28 cellular contexts compared by ENCODE assay signal in the genomic region with DNA sequence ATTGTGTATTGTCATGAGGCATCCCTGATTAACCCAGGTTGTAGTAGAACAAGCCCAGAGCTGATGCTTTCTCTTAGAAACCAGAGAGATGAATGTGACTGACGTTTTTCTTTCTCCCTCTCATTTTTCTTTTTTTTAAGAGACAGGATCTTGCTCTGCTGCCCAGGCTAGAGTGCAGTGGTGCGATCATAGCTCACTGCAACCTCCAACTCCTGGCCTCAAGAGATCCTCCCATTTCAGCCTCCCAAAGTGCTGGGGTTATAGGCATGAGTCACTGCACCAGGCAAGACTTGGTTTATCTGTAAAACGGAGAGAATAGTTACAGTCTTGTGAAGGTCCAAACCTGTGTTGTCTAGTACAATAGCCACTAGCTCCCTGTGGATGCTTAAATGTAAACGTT.
"Had no signal": no experiment of that assay in that cellular context is flagged by ENCODE, and none has a peak within 500 bp of the region (broad histone marks: within the 10 kb centered on the region; RNA-seq: fewer than 3 reads in every experiment).

No MANE protein-coding gene starts in this region.

- FAIRE-seq: keratinocyte, pancreas, small intestine had no signal

- H3K27me3 ChIP-seq: pancreas, sigmoid colon, spleen, suprapubic skin, tibial artery, uterus had no signal

- H3K27ac Mint-ChIP-seq: natural killer cell treated with Interleukin-12 subunit alpha and Interleukin-12 subunit beta and Interleukin-15 and Interleukin-18, amount 100 ng/mL, for 72 hours; stimulated activated effector memory CD8-positive, alpha-beta T cell treated with anti-CD3 and anti-CD28 coated beads, Interleukin-12 subunit alpha, Interleukin-12 subunit beta, amount 100 ng/mL, for 72 hours had no signal

- H3K9me3 ChIP-seq: left lung, mucosa of descending colon, pancreas, prostate gland, sigmoid colon, spleen, suprapubic skin, thoracic aorta, tibial artery, uterus had no signal

- DNase-seq: hippocampal formation; kidney glomerular epithelial cell; left colon; left lung; midbrain; mucosa of descending colon; naive thymus-derived CD4-positive, alpha-beta T cell; nucleus accumbens; pancreas; posterior cingulate gyrus; retina; right cardiac atrium; sigmoid colon; small intestine; spleen; stimulated activated CD4-positive, alpha-beta T cell treated with anti-CD3 and anti-CD28 coated beads, Interleukin-4, amount 100 ng/mL, for 24 hours; stimulated activated naive CD4-positive, alpha-beta T cell; tibial artery; trophoblast cell; uterus had no signal

- H3K36me3 ChIP-seq: left lung, pancreas, prostate gland, sigmoid colon, spleen, suprapubic skin, thoracic aorta, tibial artery, uterus had no signal

- H3K4me1 ChIP-seq: uterus had no signal

- H3K27ac ChIP-seq: prostate gland, sigmoid colon, suprapubic skin, thoracic aorta, tibial artery, uterus had no signal

- H3K36me3 Mint-ChIP-seq: stimulated activated effector memory CD8-positive, alpha-beta T cell treated with anti-CD3 and anti-CD28 coated beads, Interleukin-12 subunit alpha, Interleukin-12 subunit beta, amount 100 ng/mL, for 72 hours had no signal

- H3K27me3 Mint-ChIP-seq: naive thymus-derived CD4-positive, alpha-beta T cell; natural killer cell treated with Interleukin-12 subunit alpha and Interleukin-12 subunit beta and Interleukin-15 and Interleukin-18, amount 100 ng/mL, for 72 hours; stimulated activated naive CD8-positive, alpha-beta T cell treated with anti-CD3 and anti-CD28 coated beads, Interleukin-15, Interleukin-2, amounts not matched to agents 100 ng/mL and 50 ng/mL, for 24 hours had no signal

- ATAC-seq: left colon; left lung; mucosa of descending colon; naive thymus-derived CD4-positive, alpha-beta T cell; natural killer cell treated with Interleukin-12 subunit alpha and Interleukin-12 subunit beta and Interleukin-15 and Interleukin-18, amount 100 ng/mL, for 72 hours; pancreas; right cardiac atrium; stimulated activated effector memory CD8-positive, alpha-beta T cell treated with anti-CD3 and anti-CD28 coated beads, Interleukin-12 subunit alpha, Interleukin-12 subunit beta, amount 100 ng/mL, for 72 hours had no signal

- H3K4me3 ChIP-seq: left lung, lung, mucosa of descending colon, pancreas, prostate gland, sigmoid colon, spleen, suprapubic skin, thoracic aorta, tibial artery, uterus had no signal

- H3K4me3 Mint-ChIP-seq: natural killer cell treated with Interleukin-12 subunit alpha and Interleukin-12 subunit beta and Interleukin-15 and Interleukin-18, amount 100 ng/mL, for 72 hours; stimulated activated effector memory CD8-positive, alpha-beta T cell treated with anti-CD3 and anti-CD28 coated beads, Interleukin-12 subunit alpha, Interleukin-12 subunit beta, amount 100 ng/mL, for 72 hours; stimulated activated naive CD8-positive, alpha-beta T cell treated with anti-CD3 and anti-CD28 coated beads, Interleukin-15, Interleukin-2, amounts not matched to agents 100 ng/mL and 50 ng/mL, for 24 hours had no signal
